20 cellular contexts compared by ENCODE assay signal in genomic region chr2:123157016-123157415, GRCh38.
"Had no signal": no experiment of that assay in that cellular context is flagged by ENCODE, and none has a peak within 500 bp of the region (broad histone marks: within the 10 kb centered on the region; RNA-seq: fewer than 3 reads in every experiment).

No MANE protein-coding gene starts in this region.

- H3K36me3 ChIP-seq: esophagus muscularis mucosa, gastrocnemius medialis, heart right ventricle, left lung, lower lobe of right lung had no signal

- H3K4me3 ChIP-seq: coronary artery, dorsolateral prefrontal cortex, esophagus muscularis mucosa, gastrocnemius medialis, heart right ventricle, left lung, lower lobe of right lung had no signal

- H3K4me1 ChIP-seq: esophagus muscularis mucosa, gastrocnemius medialis, heart right ventricle, left lung, lower lobe of right lung had no signal

- H3K27me3 ChIP-seq: dorsolateral prefrontal cortex, esophagus muscularis mucosa, gastrocnemius medialis, heart right ventricle, left lung had no signal

- DNase-seq: dermis blood vessel endothelial cell; dorsolateral prefrontal cortex; effector CD4-positive, alpha-beta T cell; effector memory CD4-positive, alpha-beta T cell; foreskin melanocyte; gastrocnemius medialis; glutamatergic neuron; head of caudate nucleus; heart right ventricle; hippocampal formation; left cardiac atrium; left lung; left ventricle myocardium superior; lower lobe of right lung; mesenchymal stem cell; midbrain; naive thymus-derived CD4-positive, alpha-beta T cell; natural killer cell had no signal

- H3K27ac ChIP-seq: coronary artery, dorsolateral prefrontal cortex, esophagus muscularis mucosa, gastrocnemius medialis, heart right ventricle, left lung, lower lobe of right lung had no signal

- H3K9me3 ChIP-seq: esophagus muscularis mucosa, gastrocnemius medialis, heart right ventricle, left lung, lower lobe of right lung had no signal

- ATAC-seq: gastrocnemius medialis; heart right ventricle; left cardiac atrium; left lung; left ventricle myocardium superior; lower lobe of right lung; naive thymus-derived CD4-positive, alpha-beta T cell; natural killer cell had no signal
